In genomic region chr17:77287432-77288068, GRCh38 we compare ENCODE assay signal across 8 cellular contexts.
DNase-seq lines count a peak whose midpoint lies in the region; ATAC-seq and TF ChIP-seq lines count a peak whose summit lies in the region.

No MANE protein-coding gene starts in this region.

- ATAC-seq in GM21529 (IDR thresholded peaks at IDR 0.05; ENCODE audit: unreplicated experiment) (no peak), HG03342 (IDR thresholded peaks at IDR 0.05; ENCODE audit: unreplicated experiment) (no peak)

- peak overlapping the region; percentile 62 for H3K27ac ChIP-seq in SJSA1
- H3K27ac ChIP-seq in cardiac muscle cell = peak overlapping the region; percentile 83

- no peak for TF ChIP-seq CTCF in cardiac muscle cell (IDR thresholded peaks at IDR 0.05; ENCODE audit: low read depth, low read length)

- no peaks in the 10 kb centered on the region for H3K36me3 ChIP-seq in SJSA1
- no peaks in the 10 kb centered on the region for H3K36me3 ChIP-seq in cardiac muscle cell

- H3K9me3 ChIP-seq in SJSA1 (replicated peaks) = no peaks in the 10 kb centered on the region
- no peaks in the 10 kb centered on the region for H3K9me3 ChIP-seq in cardiac muscle cell (ENCODE audit: low read depth)

- H3K27me3 ChIP-seq in SJSA1 (replicated peaks) (no peaks in the 10 kb centered on the region), cardiac muscle cell (no peaks in the 10 kb centered on the region)

- DNase-seq in GOT3 (lab: John Stamatoyannopoulos, UW) (peak; percentile 24), SJSA1 (ENCODE audit: low read depth in 1 of 2, low spot score in 2 of 2) (peak; percentile 59 to 83), cardiac muscle cell (ENCODE audit: low read depth in 1 of 2, low spot score in 1 of 2) (peak; percentile 84 to 93), skeletal muscle cell (ENCODE audit: low read depth) (peak; percentile 79), occipital lobe (lab: John Stamatoyannopoulos, UW) (no peak)
- DNase-seq in activated CD4-positive, CD25-positive, alpha-beta regulatory T cell (lab: John Stamatoyannopoulos, UW) = no peak

- H3K4me3 ChIP-seq in SJSA1 (no peak overlapping the region), cardiac muscle cell (no peak overlapping the region), skeletal muscle cell (ENCODE audit: low read depth, low read length) (no peak overlapping the region)

- H3K4me1 ChIP-seq in SJSA1 (replicated peaks) (peaks cover 54% of the 10 kb centered on the region), cardiac muscle cell (ENCODE audit: low read depth) (peaks cover 41% of the 10 kb centered on the region)

Comparison
In these comparisons a context has a peak if more than half of its experiments do, and no peak if none do; other contexts are left out.
1. DNase-seq: peak in GOT3 (single experiment), SJSA1 (2 of 2), cardiac muscle cell (2 of 2) and skeletal muscle cell (single experiment); none in activated CD4-positive, CD25-positive, alpha-beta regulatory T cell (0 of 4) and occipital lobe (single experiment).